ENCODE assay signal across 1 cellular context in genomic region chr10:114634607-114634974, GRCh38.
TF ChIP-seq lines count a peak whose summit lies in the region.

No MANE protein-coding gene starts in this region.

TF ChIP-seq in HEK293, 187 proteins besides CTCF, POLR2A, EP300 and RAD21 (continued from another document and continues in another):
- TF ChIP-seq OSR2 (tag by site-specific recombination; IDR thresholded peaks at IDR 0.05) (0 out of 2 replicates have a peak, but pooled peaks have one; percentile 6), ZNF350 (tag by site-specific recombination; IDR thresholded peaks at IDR 0.05) (no peak), ZNF658 (tag by site-specific recombination; IDR thresholded peaks at IDR 0.05) (no peak), ELK4 (IDR thresholded peaks at IDR 0.05; ENCODE audit: borderline replicate concordance, low read depth, low read length) (no peak), ZNF423 (tag by site-specific recombination; IDR thresholded peaks at IDR 0.05) (no peak), ZNF776 (tag by site-specific recombination; IDR thresholded peaks at IDR 0.05; ENCODE audit: borderline replicate concordance) (no peak), ZNF558 (tag by site-specific recombination; IDR thresholded peaks at IDR 0.05) (no peak), ZNF148 (tag by site-specific recombination; IDR thresholded peaks at IDR 0.05; ENCODE audit: borderline replicate concordance) (no peak), ZNF664 (tag by site-specific recombination; IDR thresholded peaks at IDR 0.05) (no peak), ZNF639 (tag by site-specific recombination; IDR thresholded peaks at IDR 0.05) (no peak; the same call in 1 of the 2 replicates), REPIN1 (tag by site-specific recombination; IDR thresholded peaks at IDR 0.05; ENCODE audit: low read depth) (no peak), ZNF266 (tag by site-specific recombination; IDR thresholded peaks at IDR 0.05; ENCODE audit: low read depth) (no peak), ZNF670 (tag by site-specific recombination; IDR thresholded peaks at IDR 0.05; ENCODE audit: low read depth) (no peak), EGR2 (tag by site-specific recombination; IDR thresholded peaks at IDR 0.05; ENCODE audit: low read depth) (no peak), YY2 (tag by site-specific recombination; IDR thresholded peaks at IDR 0.05) (no peak), ZNF701 (tag by site-specific recombination; IDR thresholded peaks at IDR 0.05) (no peak), ZBTB44 (tag by site-specific recombination; IDR thresholded peaks at IDR 0.05) (no peak), KLF1 (tag by site-specific recombination; IDR thresholded peaks at IDR 0.05) (no peak), ZNF707 (tag by site-specific recombination; IDR thresholded peaks at IDR 0.05) (no peak), ZBTB6 (tag by site-specific recombination; IDR thresholded peaks at IDR 0.05) (no peak), ZNF292 (tag by site-specific recombination; IDR thresholded peaks at IDR 0.05; ENCODE audit: borderline replicate concordance, low read depth) (no peak), KLF16 (tag by site-specific recombination; IDR thresholded peaks at IDR 0.05) (no peak), ZNF571 (tag by site-specific recombination; IDR thresholded peaks at IDR 0.05) (no peak), ZNF830 (tag by site-specific recombination; IDR thresholded peaks at IDR 0.05; ENCODE audit: low read depth) (no peak), HIC1 (tag by site-specific recombination; IDR thresholded peaks at IDR 0.05) (0 out of 2 replicates have a peak, but pooled peaks have one; percentile 60), GLI2 (tag by site-specific recombination; IDR thresholded peaks at IDR 0.05; ENCODE audit: borderline replicate concordance, low read depth) (no peak), ZNF157 (tag by site-specific recombination; IDR thresholded peaks at IDR 0.05) (no peak), ZBTB48 (tag by site-specific recombination; IDR thresholded peaks at IDR 0.05) (no peak), IKZF3 (tag by site-specific recombination; IDR thresholded peaks at IDR 0.05) (peak; percentile 88), ZNF548 (tag by site-specific recombination; IDR thresholded peaks at IDR 0.05) (no peak), ZNF133 (tag by site-specific recombination; IDR thresholded peaks at IDR 0.05) (no peak), ZSCAN30 (tag by site-specific recombination; IDR thresholded peaks at IDR 0.05) (no peak), ZNF76 (tag by site-specific recombination; IDR thresholded peaks at IDR 0.05; ENCODE audit: borderline replicate concordance, low read depth) (no peak), ZNF596 (tag by site-specific recombination; IDR thresholded peaks at IDR 0.05) (no peak), BCL11B (tag by site-specific recombination; IDR thresholded peaks at IDR 0.05; ENCODE audit: low read depth) (no peak), ZNF660 (tag by site-specific recombination; IDR thresholded peaks at IDR 0.05) (no peak), MZF1 (tag by site-specific recombination; IDR thresholded peaks at IDR 0.05; ENCODE audit: borderline replicate concordance) (no peak), ZNF48 (tag by site-specific recombination; IDR thresholded peaks at IDR 0.05) (no peak), ZNF26 (tag by site-specific recombination; IDR thresholded peaks at IDR 0.05) (no peak), GLIS1 (tag by site-specific recombination; IDR thresholded peaks at IDR 0.05) (no peak; the same call in 1 of the 2 replicates), AEBP2 (tag by site-specific recombination; IDR thresholded peaks at IDR 0.05; ENCODE audit: borderline replicate concordance) (no peak), ZBTB20 (tag by site-specific recombination; IDR thresholded peaks at IDR 0.05) (no peak), ZNF239 (tag by site-specific recombination; IDR thresholded peaks at IDR 0.05) (no peak), ZNF530 (tag by site-specific recombination; IDR thresholded peaks at IDR 0.05; ENCODE audit: low read depth) (no peak), ZNF140 (tag by site-specific recombination; IDR thresholded peaks at IDR 0.05) (no peak), ZNF211 (tag by site-specific recombination; IDR thresholded peaks at IDR 0.05; ENCODE audit: low read depth) (no peak), ZNF544 (tag by site-specific recombination; IDR thresholded peaks at IDR 0.05) (no peak), ZFHX2 (tag by site-specific recombination; conservative IDR thresholded peaks at IDR 0.05) (no peak), ZNF2 (tag by site-specific recombination; IDR thresholded peaks at IDR 0.05) (no peak), ZNF398 (tag by site-specific recombination; IDR thresholded peaks at IDR 0.05) (0 out of 2 replicates have a peak, but pooled peaks have one; percentile 11), ZFP41 (tag by site-specific recombination; IDR thresholded peaks at IDR 0.05; ENCODE audit: borderline replicate concordance) (no peak), FEZF1 (tag by site-specific recombination; IDR thresholded peaks at IDR 0.05) (no peak), ZNF623 (tag by site-specific recombination; IDR thresholded peaks at IDR 0.05) (no peak), PATZ1 (tag by site-specific recombination; IDR thresholded peaks at IDR 0.05) (peak; percentile 32; the same call in 1 of the 2 replicates)
